Comparison of ENCODE assay signal across 8 cellular contexts in the genomic region with DNA sequence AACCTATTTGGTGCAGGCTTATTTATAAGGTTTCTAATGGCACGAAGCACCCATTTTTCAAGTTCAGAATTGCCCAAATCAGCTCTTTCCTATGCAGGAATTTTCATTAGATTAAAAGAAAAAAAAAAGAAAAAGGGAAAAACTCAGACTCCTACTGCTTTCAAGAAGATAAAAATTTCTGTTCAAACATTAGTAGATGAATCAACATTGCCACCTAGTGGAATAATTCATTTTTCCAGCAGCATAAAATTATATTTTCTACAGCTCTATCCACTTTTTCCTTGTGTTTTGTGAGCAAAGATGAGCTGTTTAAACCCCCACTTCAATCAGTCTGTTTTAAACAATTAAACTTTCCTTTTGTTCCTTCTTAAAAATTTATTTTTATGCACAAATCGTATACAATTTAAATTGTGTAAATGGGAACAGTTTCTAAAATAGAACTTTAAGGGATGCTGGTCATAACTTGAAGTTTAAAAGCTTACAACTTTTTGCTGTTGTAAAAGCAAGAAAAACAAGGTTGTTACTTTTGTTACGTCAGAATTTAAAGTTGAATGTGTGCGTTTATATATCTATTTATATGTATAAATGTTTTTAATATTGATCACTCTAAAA.
DNase-seq lines count a peak whose midpoint lies in the region; ATAC-seq and TF ChIP-seq lines count a peak whose summit lies in the region.

No MANE protein-coding gene starts in this region.

- TF ChIP-seq POLR2A in breast epithelium (IDR thresholded peaks at IDR 0.05): no peak
- TF ChIP-seq POLR2A in suprapubic skin (IDR thresholded peaks at IDR 0.05): no peak

- DNase-seq in NCI-H526 (lab: John Stamatoyannopoulos, UW) (peak; percentile 2 to 49), NCI-H526 treated with DMSO at 0.1 percent for 48 hours (lab: John Stamatoyannopoulos, UW) (no peak), NCI-H1417 treated with DMSO at 0.1 percent for 48 hours (lab: John Stamatoyannopoulos, UW) (peak; percentile 8), breast epithelium (ENCODE audit: low spot score in 2 of 2) (no peak), midbrain (lab: John Stamatoyannopoulos, UW) (peak; percentile 64), suprapubic skin (ENCODE audit: low spot score in 2 of 2) (no peak)

- intact Hi-C loops in breast epithelium (cut with DNase I; ENCODE audit: low total_unique reads): no loop called here

- WGBS in suprapubic skin: 21% methylated on average over 4 of the region's 4 CpGs

- TF ChIP-seq EP300 in suprapubic skin (IDR thresholded peaks at IDR 0.05): no peak

- H3K4me1 ChIP-seq in breast epithelium: no peaks in the 10 kb centered on the region
- H3K4me1 ChIP-seq in suprapubic skin: no peaks in the 10 kb centered on the region

- TF ChIP-seq CTCF in breast epithelium (IDR thresholded peaks at IDR 0.05): peak in 2 of 3 donors; percentile 32 to 39
- peak in 1 of 2 donors; percentile 28 for TF ChIP-seq CTCF in suprapubic skin (IDR thresholded peaks at IDR 0.05)

- H3K27me3 ChIP-seq in breast epithelium (no peaks in the 10 kb centered on the region), suprapubic skin (no peaks in the 10 kb centered on the region)

- H3K36me3 ChIP-seq in breast epithelium: no peaks in the 10 kb centered on the region
- H3K36me3 ChIP-seq in suprapubic skin: no peaks in the 10 kb centered on the region

- H3K9me3 ChIP-seq in breast epithelium (no peaks in the 10 kb centered on the region), suprapubic skin (no peaks in the 10 kb centered on the region)

- ATAC-seq in GM21619 (IDR thresholded peaks at IDR 0.05; ENCODE audit: unreplicated experiment) (no peak), HG03045 (IDR thresholded peaks at IDR 0.05; ENCODE audit: unreplicated experiment) (no peak)

- H3K27ac ChIP-seq in breast epithelium (no peak overlapping the region), suprapubic skin (no peak overlapping the region)

- H3K4me3 ChIP-seq in breast epithelium (no peak overlapping the region), suprapubic skin (no peak overlapping the region)

Comparison
In these comparisons a context has a peak if more than half of its experiments do, and no peak if none do; other contexts are left out.
1. DNase-seq: peak in NCI-H526 (2 of 2), NCI-H1417 treated with DMSO at 0.1 percent for 48 hours (single experiment) and midbrain (single experiment); none in NCI-H526 treated with DMSO at 0.1 percent for 48 hours (single experiment), breast epithelium (0 of 2) and suprapubic skin (0 of 2).